In genomic region chr7:371119-371778, GRCh38 we compare ENCODE assay signal across 12 cellular contexts.
DNase-seq lines count a peak whose midpoint lies in the region; ATAC-seq and TF ChIP-seq lines count a peak whose summit lies in the region.
"Had no signal": no experiment of that assay in that cellular context is flagged by ENCODE, and none has a peak within 500 bp of the region (broad histone marks: within the 10 kb centered on the region; RNA-seq: fewer than 3 reads in every experiment).

No MANE protein-coding gene starts in this region.

- intact Hi-C loops in Right ventricle myocardium inferior (cut with DNase I): no loop called here
- intact Hi-C loops in heart right ventricle (cut with DNase I): loop anchor here in 1 of 10 donors (10.0 kb wide), 1 partner anchor 124 kb away; no protein-coding TSS in a partner anchor
- intact Hi-C loops in upper lobe of right lung (cut with DNase I): no loop called here
- intact Hi-C loops in testis (cut with DNase I; ENCODE audit: low total_unique reads): no loop called here

- H3K27ac ChIP-seq in heart right ventricle (no peak overlapping the region), upper lobe of right lung (no peak overlapping the region), testis (no peak overlapping the region)

- peaks cover 0 to 29% (median 13%) of the 10 kb centered on the region in 7 donors for H3K27me3 ChIP-seq in heart right ventricle
- H3K27me3 ChIP-seq in upper lobe of right lung: no peaks in the 10 kb centered on the region
- H3K27me3 ChIP-seq in testis: no peaks in the 10 kb centered on the region

- ATAC-seq in Right ventricle myocardium inferior (no peak), heart right ventricle (no peak), upper lobe of right lung (peak; percentile 3)
- ATAC-seq: T-cell had no signal

- H3K9me3 ChIP-seq in heart right ventricle (no peaks in the 10 kb centered on the region), upper lobe of right lung (no peaks in the 10 kb centered on the region), testis (no peaks in the 10 kb centered on the region)

- peak; percentile 34 for DNase-seq in Right ventricle myocardium inferior (ENCODE audit: missing footprints)
- no peak for DNase-seq in heart right ventricle
- peak; percentile 23 for DNase-seq in RKO (ENCODE audit: low spot score)
- peak; percentile 46 for DNase-seq in islet precursor cell
- DNase-seq in upper lobe of right lung: no peak
- DNase-seq in NCI-H226: no peak
- DNase-seq in NCI-H526 treated with DMSO at 0.1 percent for 48 hours (lab: John Stamatoyannopoulos, UW): no peak
- no peak for DNase-seq in testis
- DNase-seq: activated CD4-positive, alpha-beta memory T cell treated with anti-CD3 and anti-CD28 coated beads, Interleukin-2, amount 10 ng/mL, durations not matched to agents 7 days and 5 days; GOT3; retina had no signal

- no peak for TF ChIP-seq POLR2A in testis (IDR thresholded peaks at IDR 0.05)

- TF ChIP-seq CTCF in heart right ventricle (IDR thresholded peaks at IDR 0.05) (no peak), upper lobe of right lung (IDR thresholded peaks at IDR 0.05) (no peak), testis (IDR thresholded peaks at IDR 0.05) (no peak)

- H3K4me1 ChIP-seq in heart right ventricle: peaks cover 0 to 5% (median 0%) of the 10 kb centered on the region in 9 donors
- no peaks in the 10 kb centered on the region for H3K4me1 ChIP-seq in upper lobe of right lung
- no peaks in the 10 kb centered on the region for H3K4me1 ChIP-seq in testis

- 92 to 94% methylated on average over 13 of the region's 13 CpGs for WGBS in heart right ventricle, 2 donors
- WGBS in testis, 2 donors: 87 to 96% methylated on average over 5 to 13 of the region's 13 CpGs

- H3K36me3 ChIP-seq in heart right ventricle (no peaks in the 10 kb centered on the region), upper lobe of right lung (no peaks in the 10 kb centered on the region), testis (ENCODE audit: low read depth, missing control alignments) (no peaks in the 10 kb centered on the region)

- H3K4me3 ChIP-seq in heart right ventricle (no peak overlapping the region), upper lobe of right lung (no peak overlapping the region), testis (no peak overlapping the region)

Comparison
In these comparisons a context has a peak if more than half of its experiments do, and no peak if none do; other contexts are left out.
1. DNase-seq: peak in Right ventricle myocardium inferior (single experiment), RKO (single experiment) and islet precursor cell (single experiment); none in heart right ventricle (0 of 2), upper lobe of right lung (single experiment), NCI-H226 (single experiment), NCI-H526 treated with DMSO at 0.1 percent for 48 hours (single experiment) and testis (single experiment).